In the genomic region with DNA sequence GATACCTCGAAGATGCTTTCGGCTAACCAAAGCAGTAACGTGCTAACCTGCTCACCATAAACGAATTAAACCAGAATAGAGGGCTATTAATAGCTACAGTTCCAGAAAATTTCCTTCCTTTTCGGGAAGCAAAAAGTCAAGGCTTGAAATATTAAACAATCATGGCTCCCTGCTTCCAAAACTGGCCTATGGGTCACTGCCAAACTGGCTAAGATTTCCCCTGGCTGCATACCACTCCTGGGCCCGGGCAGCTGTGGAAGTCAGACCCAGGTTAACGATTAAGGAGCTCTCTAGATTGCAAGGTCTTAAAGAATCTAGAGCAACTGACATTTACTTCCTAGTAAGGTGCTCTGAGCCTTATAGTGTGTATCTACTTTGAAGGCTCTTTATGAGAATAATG, we compare ENCODE assay signal across 8 cellular contexts. TPM values are rescaled to one million over a fixed set of nuclear protein-coding genes. Genes with fewer than 3 reads are reported as not detected.
DNase-seq lines count a peak whose midpoint lies in the region; ATAC-seq and TF ChIP-seq lines count a peak whose summit lies in the region.

No MANE protein-coding gene starts in this region.

- no peaks in the 10 kb centered on the region for H3K9me3 ChIP-seq in heart left ventricle
- H3K9me3 ChIP-seq in breast epithelium = no peaks in the 10 kb centered on the region
- no peaks in the 10 kb centered on the region for H3K9me3 ChIP-seq in lung (ENCODE audit: control insufficient read depth in 2 of 2, insufficient read depth in 1 of 2, low read length in 1 of 2)

- intact Hi-C loops in heart left ventricle (cut with DNase I) = loop anchor here in 6 of 10 donors (5.0 to 10.0 kb wide), 5 partner anchors 38 to 148 kb away; no protein-coding TSS in a partner anchor
- intact Hi-C loops in Right ventricle myocardium superior (cut with DNase I) = loop anchor here (10.0 kb wide), 2 partner anchors 125 to 145 kb away; no protein-coding TSS in a partner anchor
- intact Hi-C loops in breast epithelium (cut with DNase I; ENCODE audit: low total_unique reads) = no loop called here

- H3K4me3 ChIP-seq in heart left ventricle = peak overlapping the region in 11 of 12 donors; percentile 77 to 97 (median 83)
- H3K4me3 ChIP-seq in breast epithelium = peak overlapping the region; percentile 83 to 99 (median 84)
- peak overlapping the region; percentile 94 for H3K4me3 ChIP-seq in lung

- no peak for TF ChIP-seq POLR2A in heart left ventricle (IDR thresholded peaks at IDR 0.05)
- TF ChIP-seq POLR2A in breast epithelium (IDR thresholded peaks at IDR 0.05) = no peak

- H3K4me1 ChIP-seq in heart left ventricle = peaks cover 2 to 47% (median 26%) of the 10 kb centered on the region in 12 donors
- no peaks in the 10 kb centered on the region for H3K4me1 ChIP-seq in breast epithelium
- peaks cover 7 to 13% of the 10 kb centered on the region in 2 donors for H3K4me1 ChIP-seq in lung (ENCODE audit: control insufficient read depth in 2 of 2, insufficient read depth in 2 of 2, low read length in 2 of 2)

- peak overlapping the region in 10 of 12 donors; percentile 90 to 99 (median 96) for H3K27ac ChIP-seq in heart left ventricle
- H3K27ac ChIP-seq in breast epithelium = peak overlapping the region; percentile 89 to 94
- H3K27ac ChIP-seq in lung (ENCODE audit: low read depth in 1 of 2, low read length in 1 of 2) = peak overlapping the region; percentile 55 to 93

- 10 to 29% (median 22%) methylated on average over 7 of the region's 7 CpGs for WGBS in heart left ventricle, 4 donors
- WGBS in lung, 2 donors = 29 to 56% methylated on average over 7 of the region's 7 CpGs

- H3K36me3 ChIP-seq in heart left ventricle (no peaks in the 10 kb centered on the region), breast epithelium (no peaks in the 10 kb centered on the region), lung (ENCODE audit: control insufficient read depth in 2 of 2, insufficient read depth in 2 of 2, low read length in 2 of 2) (no peaks in the 10 kb centered on the region)

- H3K27me3 ChIP-seq in heart left ventricle (no peaks in the 10 kb centered on the region), breast epithelium (no peaks in the 10 kb centered on the region), lung (ENCODE audit: control insufficient read depth, insufficient read depth) (no peaks in the 10 kb centered on the region)

- TF ChIP-seq CTCF in heart left ventricle (IDR thresholded peaks at IDR 0.05) = no peak
- no peak for TF ChIP-seq CTCF in breast epithelium (IDR thresholded peaks at IDR 0.05)
- no peak for TF ChIP-seq CTCF in lung (IDR thresholded peaks at IDR 0.05; ENCODE audit: control extremely low read depth, extremely low read depth)

- ATAC-seq in heart left ventricle (no peak), Right ventricle myocardium superior (ENCODE audit: poor library complexity) (no peak), lung (ENCODE audit: insufficient read depth, low FRiP score) (no peak), HG02973 (IDR thresholded peaks at IDR 0.05; ENCODE audit: unreplicated experiment) (no peak)

- DNase-seq in heart left ventricle (no peak), Right ventricle myocardium superior (no peak), breast epithelium (ENCODE audit: low spot score in 2 of 2) (no peak), lung (ENCODE audit: low spot score) (no peak), ureter (ENCODE audit: low spot score) (peak; percentile 47), activated gamma-delta T cell treated with Interleukin-2 at 50 U/mL for 16 hours (no peak), GM19238 (ENCODE audit: insufficient read length, low spot score) (no peak)

RNA-seq across cellular contexts. Expression of a gene that starts 1.7 kb away (rescaled TPM):
- total RNA-seq in heart left ventricle (10 to 100 TPM; 24.4 to 76.0 (median 51.7) TPM), Right ventricle myocardium superior (45.5 TPM), breast epithelium (10 to 100 TPM; 35.5 to 41.4 (median 39.0) TPM), lung (10 to 100 TPM; 43.6 to 68.5 TPM), ureter (84.2 TPM)
- polyA plus RNA-seq in heart left ventricle (1 to 10 TPM; 6.2 to 9.0 TPM), lung (10 to 100 TPM in 1 of 2 donors, 1 to 10 TPM in 1; 7.4 to 11.0 TPM)
